Comparison of ENCODE assay signal across 1 cellular context in the genomic region with DNA sequence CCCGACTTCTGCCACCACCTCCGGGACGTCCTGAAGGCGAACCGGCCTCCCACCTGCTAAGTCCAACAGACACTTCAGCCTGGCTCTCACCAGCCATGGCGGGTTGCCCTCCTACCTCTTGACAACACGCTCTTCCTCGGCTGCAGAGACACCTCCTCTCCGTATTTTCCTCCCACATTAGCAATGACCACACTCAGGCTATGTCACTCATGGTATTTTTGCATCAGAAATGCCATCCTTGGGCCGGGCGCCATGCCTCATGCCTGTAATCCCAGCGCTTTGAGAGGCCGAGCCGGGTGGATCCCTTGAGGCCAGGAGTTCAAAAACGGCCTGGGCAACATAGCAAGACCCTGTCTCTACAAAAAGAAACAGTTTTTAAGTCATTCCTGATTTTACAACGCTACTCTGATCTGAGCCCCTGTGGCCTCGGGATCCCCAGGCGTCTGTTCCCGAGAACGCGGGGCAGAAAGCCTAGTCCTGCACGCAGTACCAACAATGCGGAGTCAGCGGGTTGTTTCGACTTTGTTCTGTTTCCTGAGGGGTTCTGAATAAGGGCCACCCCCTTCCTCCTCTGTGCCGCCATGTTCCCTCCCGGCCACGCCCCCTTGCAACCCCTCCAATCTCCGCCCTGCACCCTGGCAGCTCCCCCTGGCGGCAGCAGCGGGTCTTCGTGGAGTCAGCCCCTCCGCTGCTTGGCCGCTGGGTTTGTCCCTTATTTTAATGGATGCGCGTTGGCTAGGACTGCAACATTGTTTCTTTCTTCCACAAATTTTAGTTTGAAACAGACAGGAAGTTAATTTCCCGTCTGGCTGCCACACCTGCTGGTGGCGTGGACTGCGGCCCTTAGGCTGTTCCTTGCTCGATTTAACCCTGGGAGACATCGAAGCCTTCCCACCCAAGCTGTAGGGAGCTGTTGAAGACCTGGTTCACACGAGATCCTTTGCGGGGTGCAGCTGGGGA.
A peak's percentile ranks its signal among the peaks of the same experiment; 100 is the strongest.
TF ChIP-seq lines count a peak whose summit lies in the region.

No MANE protein-coding gene starts in this region.

TF ChIP-seq in K562, 482 proteins besides CTCF, POLR2A, EP300 and RAD21 (continued from another document and continues in another):
- TF ChIP-seq HSF4 (CRISPR knock-in tag; IDR thresholded peaks at IDR 0.05; ENCODE audit: borderline replicate concordance) (no peak), TFAP4 (CRISPR knock-in tag; IDR thresholded peaks at IDR 0.05; ENCODE audit: borderline replicate concordance) (peak; percentile 54; the same call in 1 of the 2 replicates), NFYB (IDR thresholded peaks at IDR 0.05; ENCODE audit: extremely low read depth, insufficient read length) (peak; percentile 8), JUND (IDR thresholded peaks at IDR 0.05; ENCODE audit: borderline replicate concordance, low read depth, low read length) (peak; percentile 51), JUND (tag; IDR thresholded peaks at IDR 0.05; ENCODE audit: borderline replicate concordance, low read depth, low read length) (no peak; the same call in 2 of the 3 replicates), HNRNPLL (IDR thresholded peaks at IDR 0.05; ENCODE audit: low read depth, low read length, poor library complexity, severe bottlenecking) (peak; percentile 19), TAF1 (IDR thresholded peaks at IDR 0.05; ENCODE audit: control insufficient read depth, extremely low read depth, insufficient read depth, low read length, severe bottlenecking) (peak; percentile 85), MBD2 (IDR thresholded peaks at IDR 0.05; ENCODE audit: borderline replicate concordance, low read depth) (no peak), HDAC2 (IDR thresholded peaks at IDR 0.05) (peak; percentile 32; the same call in 1 of the 2 replicates), STAG1 (CRISPR knock-in tag; IDR thresholded peaks at IDR 0.05; ENCODE audit: borderline replicate concordance) (peak; percentile 24; the same call in 1 of the 2 replicates), ZFP1 (CRISPR knock-in tag; IDR thresholded peaks at IDR 0.05) (no peak), E2F6 (IDR thresholded peaks at IDR 0.05; ENCODE audit: borderline replicate concordance in 1 of 2, extremely low read depth in 1 of 2, insufficient read depth in 1 of 2, insufficient read length in 1 of 2, low read depth in 1 of 2, low read length in 1 of 2, poor library complexity in 1 of 2, severe bottlenecking in 1 of 2) (peak in 1 of 2 experiments; percentile 41), YBX1 (IDR thresholded peaks at IDR 0.05) (no peak), SP1 (CRISPR knock-in tag; IDR thresholded peaks at IDR 0.05) (peak; percentile 93), HMGN3 (IDR thresholded peaks at IDR 0.05; ENCODE audit: borderline replicate concordance, extremely low read depth, insufficient read length, low read depth, low read length) (peak; percentile 63), FOXK1 (CRISPR knock-in tag; IDR thresholded peaks at IDR 0.05; ENCODE audit: borderline replicate concordance) (0 out of 2 replicates have a peak, but pooled peaks have one; percentile 54), ZBTB40 (IDR thresholded peaks at IDR 0.05) (peak; percentile 55; the same call in 1 of the 2 replicates), ZBTB40 (CRISPR knock-in tag; IDR thresholded peaks at IDR 0.05) (no peak), POLR2B (IDR thresholded peaks at IDR 0.05; ENCODE audit: low read depth, partially characterized antibody) (peak; percentile 66), ZKSCAN1 (IDR thresholded peaks at IDR 0.05; ENCODE audit: low read depth, low read length) (no peak), BDP1 (IDR thresholded peaks at IDR 0.05; ENCODE audit: insufficient read depth, insufficient read length) (no peak), KLF13 (tag; IDR thresholded peaks at IDR 0.05; ENCODE audit: borderline replicate concordance, low read depth) (peak; percentile 97), ZNF134 (CRISPR knock-in tag; conservative IDR thresholded peaks at IDR 0.05) (no peak), ZNF3 (CRISPR knock-in tag; IDR thresholded peaks at IDR 0.05) (no peak), CTBP1 (IDR thresholded peaks at IDR 0.05; ENCODE audit: borderline replicate concordance) (peak; percentile 56; the same call in 1 of the 2 replicates)
- TF ChIP-seq, protein P1, sequence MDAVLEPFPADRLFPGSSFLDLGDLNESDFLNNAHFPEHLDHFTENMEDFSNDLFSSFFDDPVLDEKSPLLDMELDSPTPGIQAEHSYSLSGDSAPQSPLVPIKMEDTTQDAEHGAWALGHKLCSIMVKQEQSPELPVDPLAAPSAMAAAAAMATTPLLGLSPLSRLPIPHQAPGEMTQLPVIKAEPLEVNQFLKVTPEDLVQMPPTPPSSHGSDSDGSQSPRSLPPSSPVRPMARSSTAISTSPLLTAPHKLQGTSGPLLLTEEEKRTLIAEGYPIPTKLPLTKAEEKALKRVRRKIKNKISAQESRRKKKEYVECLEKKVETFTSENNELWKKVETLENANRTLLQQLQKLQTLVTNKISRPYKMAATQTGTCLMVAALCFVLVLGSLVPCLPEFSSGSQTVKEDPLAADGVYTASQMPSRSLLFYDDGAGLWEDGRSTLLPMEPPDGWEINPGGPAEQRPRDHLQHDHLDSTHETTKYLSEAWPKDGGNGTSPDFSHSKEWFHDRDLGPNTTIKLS (IDR thresholded peaks at IDR 0.05; ENCODE audit: borderline replicate concordance, low read depth) = no peak
- TF ChIP-seq, protein P2, sequence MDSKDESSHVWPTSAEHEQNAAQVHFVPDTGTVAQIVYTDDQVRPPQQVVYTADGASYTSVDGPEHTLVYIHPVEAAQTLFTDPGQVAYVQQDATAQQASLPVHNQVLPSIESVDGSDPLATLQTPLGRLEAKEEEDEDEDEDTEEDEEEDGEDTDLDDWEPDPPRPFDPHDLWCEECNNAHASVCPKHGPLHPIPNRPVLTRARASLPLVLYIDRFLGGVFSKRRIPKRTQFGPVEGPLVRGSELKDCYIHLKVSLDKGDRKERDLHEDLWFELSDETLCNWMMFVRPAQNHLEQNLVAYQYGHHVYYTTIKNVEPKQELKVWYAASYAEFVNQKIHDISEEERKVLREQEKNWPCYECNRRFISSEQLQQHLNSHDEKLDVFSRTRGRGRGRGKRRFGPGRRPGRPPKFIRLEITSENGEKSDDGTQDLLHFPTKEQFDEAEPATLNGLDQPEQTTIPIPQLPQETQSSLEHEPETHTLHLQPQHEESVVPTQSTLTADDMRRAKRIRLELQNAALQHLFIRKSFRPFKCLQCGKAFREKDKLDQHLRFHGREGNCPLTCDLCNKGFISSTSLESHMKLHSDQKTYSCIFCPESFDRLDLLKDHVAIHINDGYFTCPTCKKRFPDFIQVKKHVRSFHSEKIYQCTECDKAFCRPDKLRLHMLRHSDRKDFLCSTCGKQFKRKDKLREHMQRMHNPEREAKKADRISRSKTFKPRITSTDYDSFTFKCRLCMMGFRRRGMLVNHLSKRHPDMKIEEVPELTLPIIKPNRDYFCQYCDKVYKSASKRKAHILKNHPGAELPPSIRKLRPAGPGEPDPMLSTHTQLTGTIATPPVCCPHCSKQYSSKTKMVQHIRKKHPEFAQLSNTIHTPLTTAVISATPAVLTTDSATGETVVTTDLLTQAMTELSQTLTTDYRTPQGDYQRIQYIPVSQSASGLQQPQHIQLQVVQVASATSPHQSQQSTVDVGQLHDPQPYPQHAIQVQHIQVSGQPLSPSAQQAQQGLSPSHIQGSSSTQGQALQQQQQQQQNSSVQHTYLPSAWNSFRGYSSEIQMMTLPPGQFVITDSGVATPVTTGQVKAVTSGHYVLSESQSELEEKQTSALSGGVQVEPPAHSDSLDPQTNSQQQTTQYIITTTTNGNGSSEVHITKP (IDR thresholded peaks at IDR 0.05; ENCODE audit: partially characterized antibody) = peak; percentile 12
- TF ChIP-seq, protein P3, sequence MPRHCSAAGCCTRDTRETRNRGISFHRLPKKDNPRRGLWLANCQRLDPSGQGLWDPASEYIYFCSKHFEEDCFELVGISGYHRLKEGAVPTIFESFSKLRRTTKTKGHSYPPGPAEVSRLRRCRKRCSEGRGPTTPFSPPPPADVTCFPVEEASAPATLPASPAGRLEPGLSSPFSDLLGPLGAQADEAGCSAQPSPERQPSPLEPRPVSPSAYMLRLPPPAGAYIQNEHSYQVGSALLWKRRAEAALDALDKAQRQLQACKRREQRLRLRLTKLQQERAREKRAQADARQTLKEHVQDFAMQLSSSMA (CRISPR knock-in tag; IDR thresholded peaks at IDR 0.05) = no peak
- TF ChIP-seq, protein P4, sequence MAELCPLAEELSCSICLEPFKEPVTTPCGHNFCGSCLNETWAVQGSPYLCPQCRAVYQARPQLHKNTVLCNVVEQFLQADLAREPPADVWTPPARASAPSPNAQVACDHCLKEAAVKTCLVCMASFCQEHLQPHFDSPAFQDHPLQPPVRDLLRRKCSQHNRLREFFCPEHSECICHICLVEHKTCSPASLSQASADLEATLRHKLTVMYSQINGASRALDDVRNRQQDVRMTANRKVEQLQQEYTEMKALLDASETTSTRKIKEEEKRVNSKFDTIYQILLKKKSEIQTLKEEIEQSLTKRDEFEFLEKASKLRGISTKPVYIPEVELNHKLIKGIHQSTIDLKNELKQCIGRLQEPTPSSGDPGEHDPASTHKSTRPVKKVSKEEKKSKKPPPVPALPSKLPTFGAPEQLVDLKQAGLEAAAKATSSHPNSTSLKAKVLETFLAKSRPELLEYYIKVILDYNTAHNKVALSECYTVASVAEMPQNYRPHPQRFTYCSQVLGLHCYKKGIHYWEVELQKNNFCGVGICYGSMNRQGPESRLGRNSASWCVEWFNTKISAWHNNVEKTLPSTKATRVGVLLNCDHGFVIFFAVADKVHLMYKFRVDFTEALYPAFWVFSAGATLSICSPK (IDR thresholded peaks at IDR 0.05; ENCODE audit: borderline replicate concordance) = peak; percentile 66; the same call in 1 of the 2 replicates
